8 cellular contexts compared by ENCODE assay signal in genomic region chr21:44931137-44931500, GRCh38. TPM values are rescaled to one million over a fixed set of nuclear protein-coding genes. Genes with fewer than 3 reads are reported as not detected.
DNase-seq lines count a peak whose midpoint lies in the region; FAIRE-seq and TF ChIP-seq lines count a peak whose summit lies in the region.

No MANE protein-coding gene starts in this region.

- peaks cover 79% of the 10 kb centered on the region for H3K27me3 ChIP-seq in HUES64 (ENCODE audit: insufficient read depth, low read length)

- H3K4me3 Mint-ChIP-seq in activated naive CD8-positive, alpha-beta T cell treated with anti-CD3 and anti-CD28 coated beads for 36 hours = peak overlapping the region; percentile 79
- H3K4me3 Mint-ChIP-seq in mesothelial cell of epicardium (peak overlapping the region; percentile 62), Calu3 (ENCODE audit: low read depth, unreplicated experiment) (no peak overlapping the region)

- H3K9me3 Mint-ChIP-seq in activated naive CD8-positive, alpha-beta T cell treated with anti-CD3 and anti-CD28 coated beads for 36 hours = peaks cover 2% of the 10 kb centered on the region
- H3K9me3 Mint-ChIP-seq in mesothelial cell of epicardium = no peaks in the 10 kb centered on the region
- H3K9me3 Mint-ChIP-seq in Calu3 (ENCODE audit: low read depth, unreplicated experiment) = no peaks in the 10 kb centered on the region

- peak; percentile 59 for DNase-seq in Daoy (ENCODE audit: low read depth)
- peak; percentile 32 for DNase-seq in activated naive CD8-positive, alpha-beta T cell treated with anti-CD3 and anti-CD28 coated beads for 36 hours
- DNase-seq in mesothelial cell of epicardium (ENCODE audit: low spot score in 2 of 2, unreplicated experiment in 2 of 2) = no peak
- DNase-seq in Calu3 = no peak
- no peak for DNase-seq in glomerular visceral epithelial cell (ENCODE audit: extremely low spot score)
- no peak for DNase-seq in RPMI8226
- no peak for DNase-seq in HTR-8/SVneo (ENCODE audit: insufficient read length, low spot score)

- H3K27me3 Mint-ChIP-seq in activated naive CD8-positive, alpha-beta T cell treated with anti-CD3 and anti-CD28 coated beads for 36 hours = no peaks in the 10 kb centered on the region
- H3K27me3 Mint-ChIP-seq in mesothelial cell of epicardium (ENCODE audit: low read depth) (peaks cover 71% of the 10 kb centered on the region), Calu3 (ENCODE audit: unreplicated experiment) (peaks cover 40% of the 10 kb centered on the region)

- FAIRE-seq in HTR-8/SVneo (lab: Jason Lieb, UNC) = no peak

- BruUV-seq in Calu3 (replicated peaks; lab: Mats Ljungman, UMichigan) = no TSS peak

- peak overlapping the region; percentile 79 for H3K27ac Mint-ChIP-seq in activated naive CD8-positive, alpha-beta T cell treated with anti-CD3 and anti-CD28 coated beads for 36 hours
- H3K27ac Mint-ChIP-seq in mesothelial cell of epicardium (no peak overlapping the region), Calu3 (ENCODE audit: unreplicated experiment) (no peak overlapping the region)

- peaks cover 48% of the 10 kb centered on the region for H3K4me1 Mint-ChIP-seq in activated naive CD8-positive, alpha-beta T cell treated with anti-CD3 and anti-CD28 coated beads for 36 hours
- peaks cover 24% of the 10 kb centered on the region for H3K4me1 Mint-ChIP-seq in mesothelial cell of epicardium
- H3K4me1 Mint-ChIP-seq in Calu3 (ENCODE audit: low read depth, unreplicated experiment) = peaks cover 26% of the 10 kb centered on the region

- H3K36me3 Mint-ChIP-seq in activated naive CD8-positive, alpha-beta T cell treated with anti-CD3 and anti-CD28 coated beads for 36 hours = no peaks in the 10 kb centered on the region
- H3K36me3 Mint-ChIP-seq in mesothelial cell of epicardium = no peaks in the 10 kb centered on the region
- H3K36me3 Mint-ChIP-seq in Calu3 (ENCODE audit: insufficient read depth, unreplicated experiment) = peaks cover 13% of the 10 kb centered on the region

- H3K9ac ChIP-seq in HUES64 (ENCODE audit: low read depth, low read length) = no peak overlapping the region

- no peaks in the 10 kb centered on the region for H3K9me3 ChIP-seq in HUES64 (ENCODE audit: insufficient read depth, low read depth, low read length)

- H3K27ac ChIP-seq in HUES64 (ENCODE audit: low read depth, low read length) = no peak overlapping the region

- TF ChIP-seq CTCF in mesothelial cell of epicardium (IDR thresholded peaks at IDR 0.05; ENCODE audit: unreplicated experiment) = no peak
- TF ChIP-seq CTCF in Calu3 (IDR thresholded peaks at IDR 0.05; ENCODE audit: unreplicated experiment) = no peak

- WGBS in HUES64 = 3% methylated on average over 19 of the region's 19 CpGs

- peaks cover 21% of the 10 kb centered on the region for H3K4me1 ChIP-seq in HUES64 (ENCODE audit: insufficient read depth, low read length)

- intact Hi-C loops in Calu3 (cut with micrococcal nuclease; ENCODE audit: unreplicated experiment) = loop anchor here (10.0 kb wide), 1 partner anchor 126 kb away; the partner anchor contains the start of gene UBE2G2

- CTCF ChIA-PET in Calu3 (lab: Charles Lee) = no interaction called here

- H3K36me3 ChIP-seq in HUES64 (ENCODE audit: insufficient read depth, low read length) = no peaks in the 10 kb centered on the region

- peak overlapping the region; percentile 42 for H3K4me3 ChIP-seq in HUES64 (ENCODE audit: low read length)

RNA-seq across cellular contexts. Expression of gene SLX9, which starts 8.7 kb away (rescaled TPM):
- total RNA-seq in Daoy (2014; rRNA removed; shearing (Covaris generic)) = 46.9 and 60.5 TPM in 2 replicates
- polyA plus RNA-seq in HUES64 (2013, experiment 1 of 2) = 41.1 TPM
- polyA plus RNA-seq in HUES64 (2013, experiment 2 of 2) = 33.9 TPM
- total RNA-seq in activated naive CD8-positive, alpha-beta T cell treated with anti-CD3 and anti-CD28 coated beads for 36 hours = 10 to 100 TPM; 85.9 to 93.6 TPM
- 30.6 to 32.3 TPM (median 31.8 TPM) in 3 replicates for total RNA-seq in mesothelial cell of epicardium
- total RNA-seq in Calu3 (2022) = 24.6 and 28.6 TPM in 2 replicates

RNA-seq across cellular contexts. Expression of gene ITGB2, which starts 10.4 kb away (rescaled TPM):
- total RNA-seq in Daoy (2014; rRNA removed; shearing (Covaris generic)) = 0.09 and 1.0 TPM in 2 replicates
- polyA plus RNA-seq in HUES64 (2013, experiment 1 of 2) = 0.85 TPM
- 0.76 TPM for polyA plus RNA-seq in HUES64 (2013, experiment 2 of 2)
- 100 to 1,000 TPM; 223 to 234 TPM for total RNA-seq in activated naive CD8-positive, alpha-beta T cell treated with anti-CD3 and anti-CD28 coated beads for 36 hours
- total RNA-seq in mesothelial cell of epicardium = 0.61 to 1.4 TPM (median 0.74 TPM) in 3 replicates
- total RNA-seq in Calu3 (2022) = 0.42 and 0.47 TPM in 2 replicates

RNA-seq across cellular contexts. Expression of gene PTTG1IP, which starts 57.6 kb away (rescaled TPM):
- 321 and 333 TPM in 2 replicates for total RNA-seq in Daoy (2014; rRNA removed; shearing (Covaris generic))
- polyA plus RNA-seq in HUES64 (2013, experiment 1 of 2) = 126 TPM
- 128 TPM for polyA plus RNA-seq in HUES64 (2013, experiment 2 of 2)
- total RNA-seq in activated naive CD8-positive, alpha-beta T cell treated with anti-CD3 and anti-CD28 coated beads for 36 hours = 10 to 100 TPM; 40.3 to 44.7 TPM
- total RNA-seq in mesothelial cell of epicardium (200 to 205 TPM (median 204 TPM) in 3 replicates), Calu3 (2022) (135 and 136 TPM in 2 replicates)

Comparison
In these comparisons a context has a peak if more than half of its experiments do, and no peak if none do; other contexts are left out.
1. DNase-seq: peak in Daoy (single experiment) and activated naive CD8-positive, alpha-beta T cell treated with anti-CD3 and anti-CD28 coated beads for 36 hours (single experiment); none in mesothelial cell of epicardium (0 of 2), Calu3 (single experiment), glomerular visceral epithelial cell (single experiment), RPMI8226 (single experiment) and HTR-8/SVneo (single experiment).
2. RNA of gene ITGB2, which starts 10.4 kb away (total RNA-seq): 223 to 234 TPM in activated naive CD8-positive, alpha-beta T cell treated with anti-CD3 and anti-CD28 coated beads for 36 hours; 0.09 to 1.0 TPM in Daoy, 0.61 to 1.4 TPM in mesothelial cell of epicardium and 0.42 to 0.47 TPM in Calu3; every median in the first group is over 10 times any median in the second.